In genomic region chr2:11068079-11068741, GRCh38 we compare ENCODE assay signal across 28 cellular contexts.
"Had no signal": no experiment of that assay in that cellular context is flagged by ENCODE, and none has a peak within 500 bp of the region (broad histone marks: within the 10 kb centered on the region; RNA-seq: fewer than 3 reads in every experiment).

No MANE protein-coding gene starts in this region.

- H3K36me3 ChIP-seq: adrenal gland had no signal

- DNase-seq: activated CD4-positive, alpha-beta memory T cell treated with anti-CD3 and anti-CD28 coated beads, Interleukin-2, amount 10 ng/mL, durations not matched to agents 7 days and 5 days; activated CD4-positive, alpha-beta T cell treated with anti-CD3 and anti-CD28 coated beads for 36 hours; activated CD4-positive, alpha-beta T cell treated with anti-CD3 and anti-CD28 coated beads, Interleukin-2, amount 50 U/mL, for 1 hour; activated gamma-delta T cell treated with Interleukin-2 at 50 U/mL for 16 hours; activated naive CD4-positive, alpha-beta T cell treated with anti-CD3 and anti-CD28 coated beads, Interleukin-2, amount 10 ng/mL, durations not matched to agents 7 days and 5 days; activated naive CD8-positive, alpha-beta T cell treated with anti-CD3 and anti-CD28 coated beads, Interleukin-2, amount 10 ng/mL, durations not matched to agents 7 days and 5 days; activated T-cell treated with anti-CD3 and anti-CD28 coated beads for 4 hours; activated T-cell treated with anti-CD3 and anti-CD28 coated beads, Interleukin-2, amount 50 U/mL, for 48 hours; adrenal gland; anterior cingulate cortex; caudate nucleus; MV-4-11; NCI-H1092 treated with DMSO at 0.1 percent for 48 hours; NCI-H1417 treated with DMSO at 0.1 percent for 48 hours; NCI-H187; NCI-H2171; NCI-H2227 treated with DMSO at 0.1 percent for 48 hours; NCI-H446 treated with DMSO at 0.1 percent for 48 hours; NCI-H526; OCI-M1; RPMI8226; T-helper 1 cell had no signal

- H3K4me1 ChIP-seq: adrenal gland had no signal

- H3K27ac ChIP-seq: adrenal gland, KMS-11, SK-N-MC, VCaP had no signal

- ATAC-seq: activated CD4-positive, alpha-beta T cell treated with anti-CD3 and anti-CD28 coated beads for 36 hours; activated T-helper 17 cell treated with anti-CD3 and anti-CD28 coated beads, Interleukin-2, amount 50 U/mL, for 72 hours; Panc1; Right ventricle myocardium inferior had no signal

- H3K4me3 ChIP-seq: adrenal gland, SK-N-MC had no signal

- H3K9me3 ChIP-seq: adrenal gland had no signal
